ENCODE assay signal across 9 cellular contexts in genomic region chr7:111089822-111090426, GRCh38. TPM values are rescaled to one million over a fixed set of nuclear protein-coding genes. Genes with fewer than 3 reads are reported as not detected.
DNase-seq lines count a peak whose midpoint lies in the region; ATAC-seq and TF ChIP-seq lines count a peak whose summit lies in the region.
"Had no signal": no experiment of that assay in that cellular context is flagged by ENCODE, and none has a peak within 500 bp of the region (broad histone marks: within the 10 kb centered on the region; RNA-seq: fewer than 3 reads in every experiment).

No MANE protein-coding gene starts in this region.

- H3K4me1 ChIP-seq in spleen = peaks cover 0 to 7% (median 0%) of the 10 kb centered on the region in 6 donors

- DNase-seq in NCI-H510A treated with DMSO at 0.1 percent for 48 hours (lab: John Stamatoyannopoulos, UW) = peak; percentile 16
- no peak for DNase-seq in NCI-H510A (lab: John Stamatoyannopoulos, UW)
- DNase-seq in HEK293T (ENCODE audit: extremely low spot score) = peak; percentile 34
- DNase-seq in NCI-H2081 (lab: John Stamatoyannopoulos, UW) = peak; percentile 74
- DNase-seq in WTC11 (ENCODE audit: low spot score) = no peak
- DNase-seq in glomerular visceral epithelial cell (ENCODE audit: extremely low spot score) = peak; percentile 47
- no peak for DNase-seq in spleen
- no peak for DNase-seq in stimulated activated CD4-positive, alpha-beta T cell treated with anti-CD3 and anti-CD28 coated beads, Interleukin-15, amount 100 ng/mL, for 24 hours

- 23 to 59% (median 34%) methylated on average over 1 of the region's 1 CpG for WGBS in spleen, 5 donors

- H3K4me3 ChIP-seq in spleen = no peak overlapping the region
- H3K4me3 ChIP-seq: BLaER1 treated with 17β-estradiol and CSF1 and Interleukin-3, amounts not matched to agents 10 nM and 100 nM had no signal

- H3K4me1 Mint-ChIP-seq in WTC11 = peaks cover 46% of the 10 kb centered on the region

- H3K36me3 Mint-ChIP-seq in WTC11 = no peaks in the 10 kb centered on the region

- no peak overlapping the region for H3K27ac Mint-ChIP-seq in WTC11

- H3K27ac ChIP-seq in spleen = no peak overlapping the region
- H3K27ac ChIP-seq: BLaER1 treated with 17β-estradiol and CSF1 and Interleukin-3, amounts not matched to agents 10 nM and 100 nM had no signal

- intact Hi-C loops in spleen (cut with DNase I; ENCODE audit: low total_unique reads) = loop anchor here (5.0 kb wide), 1 partner anchor 397 kb away; no protein-coding TSS in a partner anchor

- H3K27me3 ChIP-seq in spleen (replicated peaks in 1 of 7) = no peaks in the 10 kb centered on the region
- H3K27me3 ChIP-seq: BLaER1 treated with 17β-estradiol and CSF1 and Interleukin-3, amounts not matched to agents 10 nM and 100 nM had no signal

- peaks cover 5% of the 10 kb centered on the region for H3K9me3 Mint-ChIP-seq in WTC11

- POLR2A ChIA-PET in HEK293T (lab: Yijun Ruan, JAX) (no interaction called here), WTC11 (lab: Charles Lee) (no interaction called here)

- ATAC-seq in WTC11 = no peak

- TF ChIP-seq CTCF in WTC11 (IDR thresholded peaks at IDR 0.05) (peak; percentile 59; the same call in 1 of the 2 replicates), spleen (IDR thresholded peaks at IDR 0.05 in 8 of 11, conservative IDR thresholded peaks at IDR 0.05 in 3 of 11) (peak; percentile 26 to 76 (median 64))

- no peak for TF ChIP-seq POLR2A in spleen (IDR thresholded peaks at IDR 0.05)

- H3K36me3 ChIP-seq in spleen = no peaks in the 10 kb centered on the region
- H3K36me3 ChIP-seq: BLaER1 treated with 17β-estradiol and CSF1 and Interleukin-3, amounts not matched to agents 10 nM and 100 nM had no signal

- no peaks in the 10 kb centered on the region for H3K9me3 ChIP-seq in spleen

- CTCF ChIA-PET in HEK293T (lab: Yijun Ruan, JAX) (no interaction called here), WTC11 (lab: Charles Lee) (interaction anchor here (0.8 kb wide), 1 partner anchor 9 kb away, joined by 5 read pairs; no protein-coding TSS in a partner anchor)

- H3K27me3 Mint-ChIP-seq in WTC11 (ENCODE audit: low read depth) = peaks cover 13% of the 10 kb centered on the region

- no peak overlapping the region for H3K4me3 Mint-ChIP-seq in WTC11

TF ChIP-seq in HEK293T, 16 proteins besides CTCF, POLR2A, EP300 and RAD21:
- TF ChIP-seq ZNF384 (IDR thresholded peaks at IDR 0.05) = peak; percentile 70
- TF ChIP-seq FOXA1 (IDR thresholded peaks at IDR 0.05) = no peak
- TF ChIP-seq CTBP1 (IDR thresholded peaks at IDR 0.05; ENCODE audit: borderline replicate concordance) = no peak
- TF ChIP-seq, protein P1, sequence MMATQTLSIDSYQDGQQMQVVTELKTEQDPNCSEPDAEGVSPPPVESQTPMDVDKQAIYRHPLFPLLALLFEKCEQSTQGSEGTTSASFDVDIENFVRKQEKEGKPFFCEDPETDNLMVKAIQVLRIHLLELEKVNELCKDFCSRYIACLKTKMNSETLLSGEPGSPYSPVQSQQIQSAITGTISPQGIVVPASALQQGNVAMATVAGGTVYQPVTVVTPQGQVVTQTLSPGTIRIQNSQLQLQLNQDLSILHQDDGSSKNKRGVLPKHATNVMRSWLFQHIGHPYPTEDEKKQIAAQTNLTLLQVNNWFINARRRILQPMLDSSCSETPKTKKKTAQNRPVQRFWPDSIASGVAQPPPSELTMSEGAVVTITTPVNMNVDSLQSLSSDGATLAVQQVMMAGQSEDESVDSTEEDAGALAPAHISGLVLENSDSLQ (IDR thresholded peaks at IDR 0.05) = no peak

TF ChIP-seq in WTC11, 78 proteins besides CTCF, POLR2A, EP300 and RAD21 (continues in another document):
- TF ChIP-seq ZNF121 (CRISPR knock-in tag; IDR thresholded peaks at IDR 0.05) (no peak), CREB1 (CRISPR knock-in tag; IDR thresholded peaks at IDR 0.05) (no peak), NFYB (CRISPR knock-in tag; conservative IDR thresholded peaks at IDR 0.05; ENCODE audit: low read depth) (no peak), TCF7 (CRISPR knock-in tag; IDR thresholded peaks at IDR 0.05; ENCODE audit: low read depth) (no peak), TEAD1 (CRISPR knock-in tag; IDR thresholded peaks at IDR 0.05) (no peak), NR3C1 (CRISPR knock-in tag; conservative IDR thresholded peaks at IDR 0.05; ENCODE audit: low read depth) (no peak), ERG (CRISPR knock-in tag; IDR thresholded peaks at IDR 0.05) (no peak), ZNF263 (CRISPR knock-in tag; IDR thresholded peaks at IDR 0.05; ENCODE audit: low read depth) (no peak), NFE2L1 (CRISPR knock-in tag; IDR thresholded peaks at IDR 0.05) (no peak), TEAD4 (CRISPR knock-in tag; IDR thresholded peaks at IDR 0.05) (no peak), ATF6 (CRISPR knock-in tag; IDR thresholded peaks at IDR 0.05) (no peak), MYBL2 (CRISPR knock-in tag; IDR thresholded peaks at IDR 0.05) (no peak), ZSCAN18 (CRISPR knock-in tag; IDR thresholded peaks at IDR 0.05) (no peak)
- TF ChIP-seq, protein P2, sequence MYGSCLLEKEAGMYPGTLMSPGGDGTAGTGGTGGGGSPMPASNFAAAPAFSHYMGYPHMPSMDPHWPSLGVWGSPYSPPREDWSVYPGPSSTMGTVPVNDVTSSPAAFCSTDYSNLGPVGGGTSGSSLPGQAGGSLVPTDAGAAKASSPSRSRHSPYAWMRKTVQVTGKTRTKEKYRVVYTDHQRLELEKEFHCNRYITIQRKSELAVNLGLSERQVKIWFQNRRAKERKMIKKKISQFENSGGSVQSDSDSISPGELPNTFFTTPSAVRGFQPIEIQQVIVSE (CRISPR knock-in tag; IDR thresholded peaks at IDR 0.05; ENCODE audit: borderline replicate concordance) = no peak
- TF ChIP-seq, protein P3, sequence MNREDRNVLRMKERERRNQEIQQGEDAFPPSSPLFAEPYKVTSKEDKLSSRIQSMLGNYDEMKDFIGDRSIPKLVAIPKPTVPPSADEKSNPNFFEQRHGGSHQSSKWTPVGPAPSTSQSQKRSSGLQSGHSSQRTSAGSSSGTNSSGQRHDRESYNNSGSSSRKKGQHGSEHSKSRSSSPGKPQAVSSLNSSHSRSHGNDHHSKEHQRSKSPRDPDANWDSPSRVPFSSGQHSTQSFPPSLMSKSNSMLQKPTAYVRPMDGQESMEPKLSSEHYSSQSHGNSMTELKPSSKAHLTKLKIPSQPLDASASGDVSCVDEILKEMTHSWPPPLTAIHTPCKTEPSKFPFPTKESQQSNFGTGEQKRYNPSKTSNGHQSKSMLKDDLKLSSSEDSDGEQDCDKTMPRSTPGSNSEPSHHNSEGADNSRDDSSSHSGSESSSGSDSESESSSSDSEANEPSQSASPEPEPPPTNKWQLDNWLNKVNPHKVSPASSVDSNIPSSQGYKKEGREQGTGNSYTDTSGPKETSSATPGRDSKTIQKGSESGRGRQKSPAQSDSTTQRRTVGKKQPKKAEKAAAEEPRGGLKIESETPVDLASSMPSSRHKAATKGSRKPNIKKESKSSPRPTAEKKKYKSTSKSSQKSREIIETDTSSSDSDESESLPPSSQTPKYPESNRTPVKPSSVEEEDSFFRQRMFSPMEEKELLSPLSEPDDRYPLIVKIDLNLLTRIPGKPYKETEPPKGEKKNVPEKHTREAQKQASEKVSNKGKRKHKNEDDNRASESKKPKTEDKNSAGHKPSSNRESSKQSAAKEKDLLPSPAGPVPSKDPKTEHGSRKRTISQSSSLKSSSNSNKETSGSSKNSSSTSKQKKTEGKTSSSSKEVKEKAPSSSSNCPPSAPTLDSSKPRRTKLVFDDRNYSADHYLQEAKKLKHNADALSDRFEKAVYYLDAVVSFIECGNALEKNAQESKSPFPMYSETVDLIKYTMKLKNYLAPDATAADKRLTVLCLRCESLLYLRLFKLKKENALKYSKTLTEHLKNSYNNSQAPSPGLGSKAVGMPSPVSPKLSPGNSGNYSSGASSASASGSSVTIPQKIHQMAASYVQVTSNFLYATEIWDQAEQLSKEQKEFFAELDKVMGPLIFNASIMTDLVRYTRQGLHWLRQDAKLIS (CRISPR knock-in tag; IDR thresholded peaks at IDR 0.05; ENCODE audit: borderline replicate concordance) = no peak

RNA-seq across cellular contexts. Expression of gene LRRN3, which starts 1.0 kb away (rescaled TPM):
- total RNA-seq in WTC11 (2021) (0.16 to 0.70 TPM (median 0.34 TPM) in 3 replicates), spleen (1 to 10 TPM in 2 of 7 donors, under 1 TPM in 4, not detected in 1; 0.17 to 1.7 (median 0.34) TPM)
- polyA plus RNA-seq in spleen = under 1 TPM; 0.10 to 0.50 (median 0.13) TPM

Comparison
In these comparisons a context has a peak if more than half of its experiments do, and no peak if none do; other contexts are left out.
1. DNase-seq: peak in NCI-H510A treated with DMSO at 0.1 percent for 48 hours (single experiment), HEK293T (single experiment), NCI-H2081 (2 of 2) and glomerular visceral epithelial cell (single experiment); none in NCI-H510A (single experiment), WTC11 (single experiment), spleen (single experiment) and stimulated activated CD4-positive, alpha-beta T cell treated with anti-CD3 and anti-CD28 coated beads, Interleukin-15, amount 100 ng/mL, for 24 hours (single experiment).